In genomic region chr3:121809249-121809648, GRCh38 we compare ENCODE assay signal across 15 cellular contexts. TPM values are rescaled to one million over a fixed set of nuclear protein-coding genes. Genes with fewer than 3 reads are reported as not detected.
DNase-seq lines count a peak whose midpoint lies in the region; ATAC-seq and TF ChIP-seq lines count a peak whose summit lies in the region.
"Had no signal": no experiment of that assay in that cellular context is flagged by ENCODE, and none has a peak within 500 bp of the region (broad histone marks: within the 10 kb centered on the region; RNA-seq: fewer than 3 reads in every experiment).

No MANE protein-coding gene starts in this region.

- H3K9me2 ChIP-seq in PC-9 (ENCODE audit: insufficient read depth), result no peaks in the 10 kb centered on the region

- no peak overlapping the region for H3K4me3 Mint-ChIP-seq in T-cell
- H3K4me3 Mint-ChIP-seq: T-helper 17 cell had no signal

- TF ChIP-seq CTCF in GM13976 (IDR thresholded peaks at IDR 0.05; ENCODE audit: borderline replicate concordance, control extremely low read depth, extremely low read depth, insufficient read depth, missing control alignments), result no peak
- no peak for TF ChIP-seq CTCF in PC-9 (conservative IDR thresholded peaks at IDR 0.05)
- TF ChIP-seq CTCF in adrenal gland (IDR thresholded peaks at IDR 0.05), result no peak

- intact Hi-C loops in PC-9 (cut with micrococcal nuclease; ENCODE audit: unreplicated experiment), result no loop called here
- intact Hi-C loops in adrenal gland (cut with DNase I), result no loop called here

- no peaks in the 10 kb centered on the region for H4K20me1 ChIP-seq in PC-9 (ENCODE audit: insufficient read depth)

- no peaks in the 10 kb centered on the region for H3F3A ChIP-seq in PC-9 (ENCODE audit: insufficient read depth, low read depth)

- 0 out of 2 replicates have a peak, but pooled peaks cover 3% of the 10 kb centered on the region for H3K79me2 ChIP-seq in PC-9 (ENCODE audit: low read depth)

- H3K4me1 ChIP-seq in PC-9 (replicated peaks; ENCODE audit: insufficient read depth), result no peaks in the 10 kb centered on the region
- no peaks in the 10 kb centered on the region for H3K4me1 ChIP-seq in adrenal gland (replicated peaks in 1 of 2)
- H3K4me1 ChIP-seq: thyroid gland had no signal

- H3K27ac ChIP-seq in PC-9 (no peak overlapping the region), adrenal gland (no peak overlapping the region)
- H3K27ac ChIP-seq: neutrophil, thyroid gland had no signal

- DNase-seq in GM13976 (ENCODE audit: low spot score) (peak; percentile 55), T-cell (no peak), PC-9 (no peak), adrenal gland (no peak)
- DNase-seq in activated CD4-positive, CD25-positive, alpha-beta regulatory T cell treated with anti-CD3 and anti-CD28 coated beads, Interleukin-2, amount 50 U/mL, for 72 hours, result no peak
- DNase-seq: kidney glomerular epithelial cell; NCI-H526 treated with DMSO at 0.1 percent for 48 hours; stimulated activated CD4-positive, alpha-beta T cell treated with anti-CD3 and anti-CD28 coated beads, Interleukin-4, amount 100 ng/mL, for 24 hours; T-helper 17 cell; thyroid gland had no signal

- in situ Hi-C loops in GM13976 (cut with MboI; ENCODE audit: low sequenced_read_pairs, unreplicated experiment), result no loop called here

- no peak for TF ChIP-seq POLR2A in adrenal gland (IDR thresholded peaks at IDR 0.05)

- no peak overlapping the region for H3K4me3 ChIP-seq in PC-9
- H3K4me3 ChIP-seq in adrenal gland, result no peak overlapping the region
- H3K4me3 ChIP-seq: K562, thyroid gland had no signal

- peaks cover 14 to 29% (median 19%) of the 10 kb centered on the region in 3 donors for H3K4me1 Mint-ChIP-seq in T-cell

- H3K27me3 Mint-ChIP-seq in T-cell, result no peaks in the 10 kb centered on the region
- H3K27me3 Mint-ChIP-seq: T-helper 17 cell had no signal

- WGBS in adrenal gland, 4 donors, result 0 to 40% (median 20%) methylated on average over 1 of the region's 1 CpG

- peak; percentile 99 for ATAC-seq in GM19395 (IDR thresholded peaks at IDR 0.05; ENCODE audit: unreplicated experiment)
- peak; percentile 97 for ATAC-seq in HG02798 (IDR thresholded peaks at IDR 0.05; ENCODE audit: poor library complexity, unreplicated experiment)
- ATAC-seq in HG03520 (IDR thresholded peaks at IDR 0.05; ENCODE audit: unreplicated experiment), result peak; percentile 96
- no peak for ATAC-seq in T-cell (replicated peaks in 1 of 4)
- ATAC-seq: K562, T-helper 17 cell had no signal

- no peak overlapping the region for H3K4me2 ChIP-seq in PC-9

- H3K27me3 ChIP-seq in PC-9 (ENCODE audit: insufficient read depth, low read depth) (no peaks in the 10 kb centered on the region), adrenal gland (no peaks in the 10 kb centered on the region)
- H3K27me3 ChIP-seq: neutrophil, thyroid gland had no signal

- H3K27ac Mint-ChIP-seq in T-cell, result no peak overlapping the region
- H3K27ac Mint-ChIP-seq: T-helper 17 cell had no signal

- POLR2A ChIA-PET in T-cell (lab: Charles Lee), result interaction anchor here in 1 of 2 donors (0.5 to 1.4 kb wide), 2 partner anchors 64 to 71 kb away, joined by 3 read pairs; no protein-coding TSS in a partner anchor
- POLR2A ChIA-PET in PC-9 (lab: Charles Lee; ENCODE audit: unreplicated experiment), result interaction anchor here (0.6 kb wide), 1 partner anchor 60 kb away, joined by 4 read pairs; the partner anchor contains the start of gene GOLGB1

- no peaks in the 10 kb centered on the region for H3K9me3 ChIP-seq in PC-9 (ENCODE audit: insufficient read depth, low read depth)
- no peaks in the 10 kb centered on the region for H3K9me3 ChIP-seq in adrenal gland (replicated peaks in 1 of 3)
- H3K9me3 ChIP-seq: neutrophil, thyroid gland had no signal

- peaks cover 73% of the 10 kb centered on the region for H3K36me3 Mint-ChIP-seq in T-cell

- H3K9me3 Mint-ChIP-seq in T-cell, result no peaks in the 10 kb centered on the region

- no TSS peak for BruUV-seq in PC-9 (replicated peaks; lab: Mats Ljungman, UMichigan)

- no peak overlapping the region for H2AFZ ChIP-seq in PC-9

- CTCF ChIA-PET in T-cell (lab: Charles Lee), result interaction anchor here in 1 of 2 donors (0.6 kb wide), 1 partner anchor 679 kb away, joined by 6 read pairs; no protein-coding TSS in a partner anchor
- CTCF ChIA-PET in PC-9 (lab: Charles Lee), result no interaction called here

- peaks cover 4% of the 10 kb centered on the region for H3K36me3 ChIP-seq in PC-9 (ENCODE audit: low read depth)
- peaks cover 0 to 6% of the 10 kb centered on the region in 2 donors for H3K36me3 ChIP-seq in adrenal gland (replicated peaks in 1 of 2)

RNA-seq across cellular contexts. Expression of gene IQCB1, which starts 25.6 kb away (rescaled TPM):
- total RNA-seq in T-cell (10 to 100 TPM; 24.9 to 44.5 (median 25.9) TPM), PC-9 (2021) (14.6 and 14.8 TPM in 2 replicates), adrenal gland (10 to 100 TPM in 3 of 8 donors, 1 to 10 TPM in 5; 6.5 to 17.8 (median 9.4) TPM)
- polyA plus RNA-seq in adrenal gland, result 10 to 100 TPM; 11.9 to 13.9 (median 13.3) TPM

RNA-seq across cellular contexts. Expression of gene EAF2, which starts 25.8 kb away (rescaled TPM):
- 1 to 10 TPM; 4.4 to 9.2 (median 5.4) TPM for total RNA-seq in T-cell
- total RNA-seq in PC-9 (2021), result 0.90 and 2.0 TPM in 2 replicates
- total RNA-seq in adrenal gland, result 10 to 100 TPM in 1 of 8 donors, 1 to 10 TPM in 7; 1.4 to 13.9 (median 5.6) TPM
- 1 to 10 TPM; 4.0 to 8.1 (median 6.4) TPM for polyA plus RNA-seq in adrenal gland

RNA-seq across cellular contexts. Expression of gene GOLGB1, which starts 59.7 kb away (rescaled TPM):
- 10 to 100 TPM; 33.5 to 47.0 (median 40.1) TPM for total RNA-seq in T-cell
- 60.8 and 73.1 TPM in 2 replicates for total RNA-seq in PC-9 (2021)
- total RNA-seq in adrenal gland, result 100 to 1,000 TPM in 1 of 8 donors, 10 to 100 TPM in 7; 60.9 to 118 (median 75.2) TPM
- 10 to 100 TPM; 31.6 to 60.9 (median 38.5) TPM for polyA plus RNA-seq in adrenal gland

Comparison
In these comparisons a context has a peak if more than half of its experiments do, and no peak if none do; other contexts are left out.
1. ATAC-seq: peak in GM19395 (single experiment), HG02798 (single experiment) and HG03520 (single experiment); none in T-cell (0 of 4).